Comparison of ENCODE assay signal across 19 cellular contexts in the genomic region with DNA sequence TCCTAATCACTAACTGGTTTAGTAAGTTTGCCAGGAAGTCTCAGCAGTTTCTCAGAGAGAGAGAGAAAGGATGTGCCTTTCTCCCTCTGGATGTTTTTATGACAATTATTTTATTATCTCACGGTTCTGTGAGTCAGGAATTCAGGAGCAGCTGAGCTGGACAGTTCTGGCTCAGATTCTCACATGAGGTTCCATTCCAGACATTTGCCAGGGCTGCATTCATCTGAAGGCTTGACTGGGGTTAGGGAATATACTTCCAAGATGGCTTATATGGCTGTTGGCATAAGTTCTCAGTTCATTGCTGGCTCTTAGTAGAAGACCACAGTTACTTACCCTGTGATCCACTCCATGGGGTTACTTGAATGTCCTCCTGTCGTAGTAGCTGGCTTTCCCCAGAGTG.
DNase-seq lines count a peak whose midpoint lies in the region; ATAC-seq and TF ChIP-seq lines count a peak whose summit lies in the region.
"Had no signal": no experiment of that assay in that cellular context is flagged by ENCODE, and none has a peak within 500 bp of the region (broad histone marks: within the 10 kb centered on the region; RNA-seq: fewer than 3 reads in every experiment).

No MANE protein-coding gene starts in this region.

- no peak for TF ChIP-seq POLR2A in stomach (IDR thresholded peaks at IDR 0.05)

- BruUV-seq in PC-3 (replicated peaks; lab: Mats Ljungman, UMichigan): no TSS peak

- H3K27me3 ChIP-seq in PC-3 (ENCODE audit: low read length) (no peaks in the 10 kb centered on the region), stomach (no peaks in the 10 kb centered on the region)
- H3K27me3 ChIP-seq: BE2C, body of pancreas, dorsolateral prefrontal cortex had no signal

- H3K27ac ChIP-seq in PC-3 (ENCODE audit: low read length) (no peak overlapping the region), epithelial cell of prostate (peak overlapping the region; percentile 93), stomach (no peak overlapping the region)
- H3K27ac ChIP-seq: body of pancreas, dorsolateral prefrontal cortex, lower lobe of right lung had no signal

- DNase-seq in ELF-1 (ENCODE audit: low read depth, low spot score) (peak; percentile 8), PC-3 (peak; percentile 48), epithelial cell of prostate (ENCODE audit: low read depth, low spot score) (no peak), myocyte (ENCODE audit: low read depth) (peak; percentile 35), stomach (no peak), GDM1 (lab: John Stamatoyannopoulos, UW) (no peak), AG08395 (ENCODE audit: low spot score) (no peak)
- DNase-seq: activated CD4-positive, alpha-beta T cell treated with anti-CD3 and anti-CD28 coated beads for 1 hour; activated CD8-positive, alpha-beta memory T cell treated with anti-CD3 and anti-CD28 coated beads, Interleukin-2, amount 50 U/mL, for 4 hours; activated naive CD4-positive, alpha-beta T cell treated with anti-CD3 and anti-CD28 coated beads for 36 hours; BE2C; body of pancreas; dorsolateral prefrontal cortex; lower lobe of right lung; NCI-H2107; NCI-H748 treated with DMSO at 0.1 percent for 48 hours; stimulated activated naive CD8-positive, alpha-beta T cell treated with anti-CD3 and anti-CD28 coated beads, Interleukin-15, amount 100 ng/mL, for 72 hours; T-helper 2 cell had no signal

- H3K79me2 ChIP-seq in PC-3 (ENCODE audit: low read length): no peaks in the 10 kb centered on the region

- H3K9ac ChIP-seq in PC-3 (ENCODE audit: low read length): no peak overlapping the region

- no peak overlapping the region for H3K4me3 ChIP-seq in PC-3 (ENCODE audit: low read length)
- no peak overlapping the region for H3K4me3 ChIP-seq in stomach
- H3K4me3 ChIP-seq: body of pancreas, dorsolateral prefrontal cortex, lower lobe of right lung had no signal

- TF ChIP-seq CTCF in PC-3 (conservative IDR thresholded peaks at IDR 0.05; ENCODE audit: low read depth, low read length): no peak
- no peak for TF ChIP-seq CTCF in stomach (IDR thresholded peaks at IDR 0.05)

- TF ChIP-seq EP300 in stomach (IDR thresholded peaks at IDR 0.05): no peak

- no peaks in the 10 kb centered on the region for H3F3A ChIP-seq in PC-3 (ENCODE audit: low read length, unreplicated experiment)

- H3K4me1 ChIP-seq in PC-3 (ENCODE audit: insufficient read depth, low read length): peaks cover 22% of the 10 kb centered on the region
- H3K4me1 ChIP-seq in stomach: peaks cover 17 to 31% (median 23%) of the 10 kb centered on the region in 4 donors
- H3K4me1 ChIP-seq: BE2C had no signal

- intact Hi-C loops in PC-3 (cut with micrococcal nuclease) (no loop called here), stomach (cut with DNase I; ENCODE audit: low total_unique reads) (loop anchor here (10.0 kb wide), 1 partner anchor 90 kb away; no protein-coding TSS in a partner anchor)

- H4K20me1 ChIP-seq in PC-3 (ENCODE audit: low read length): no peaks in the 10 kb centered on the region

- POLR2A ChIA-PET in PC-3 (lab: Charles Lee; ENCODE audit: unreplicated experiment): no interaction called here

- no peak for ATAC-seq in PC-3
- ATAC-seq in GM21515 (IDR thresholded peaks at IDR 0.05; ENCODE audit: unreplicated experiment): no peak
- ATAC-seq: body of pancreas; lower lobe of right lung; stimulated activated naive CD8-positive, alpha-beta T cell treated with anti-CD3 and anti-CD28 coated beads, Interleukin-15, amount 100 ng/mL, for 72 hours had no signal

- no peak overlapping the region for H2AFZ ChIP-seq in PC-3 (ENCODE audit: low read length)

- H3K9me3 ChIP-seq in PC-3 (ENCODE audit: low read length) (no peaks in the 10 kb centered on the region), stomach (peaks cover 0 to 8% (median 0%) of the 10 kb centered on the region in 4 donors)
- H3K9me3 ChIP-seq: BE2C, body of pancreas, lower lobe of right lung had no signal

- no peak overlapping the region for H3K4me2 ChIP-seq in PC-3 (ENCODE audit: low read length)

- 83 to 91% (median 87%) methylated on average over 2 of the region's 2 CpGs for WGBS in stomach, 5 donors

- CTCF ChIA-PET in PC-3 (lab: Charles Lee): no interaction called here

- no peaks in the 10 kb centered on the region for H3K9me2 ChIP-seq in PC-3 (replicated peaks; ENCODE audit: low read length)

- H3K36me3 ChIP-seq in PC-3 (ENCODE audit: low read depth, low read length): no peaks in the 10 kb centered on the region
- no peaks in the 10 kb centered on the region for H3K36me3 ChIP-seq in stomach
- H3K36me3 ChIP-seq: BE2C, lower lobe of right lung had no signal

Comparison
In these comparisons a context has a peak if more than half of its experiments do, and no peak if none do; other contexts are left out.
1. DNase-seq: peak in ELF-1 (single experiment), PC-3 (single experiment) and myocyte (single experiment); none in epithelial cell of prostate (single experiment), stomach (single experiment), GDM1 (single experiment) and AG08395 (single experiment).